ENCODE assay signal across 1 cellular context in the genomic region with DNA sequence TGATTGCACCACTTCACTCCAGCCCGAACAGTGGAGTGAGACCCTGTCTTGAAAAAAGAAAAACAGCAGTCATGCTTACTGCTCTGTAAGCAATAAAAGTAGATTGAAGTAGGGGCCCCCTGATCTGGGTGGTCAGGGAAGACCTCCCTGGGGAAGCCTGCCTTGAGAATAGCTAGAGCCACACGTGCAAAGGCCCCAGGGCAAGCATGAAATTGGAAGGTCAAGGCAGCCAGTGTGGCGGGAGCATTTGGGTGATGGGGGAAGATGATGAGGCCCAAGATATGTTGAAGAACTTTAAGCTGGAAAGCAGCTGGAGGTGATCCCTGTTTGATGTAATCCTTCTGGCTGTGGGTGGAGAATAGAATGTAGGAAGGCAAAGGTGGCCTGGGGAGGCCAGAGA.
TF ChIP-seq lines count a peak whose summit lies in the region.

No MANE protein-coding gene starts in this region.

TF ChIP-seq in IMR-90, 13 proteins besides CTCF, POLR2A, EP300 and RAD21:
- TF ChIP-seq, protein P1, sequence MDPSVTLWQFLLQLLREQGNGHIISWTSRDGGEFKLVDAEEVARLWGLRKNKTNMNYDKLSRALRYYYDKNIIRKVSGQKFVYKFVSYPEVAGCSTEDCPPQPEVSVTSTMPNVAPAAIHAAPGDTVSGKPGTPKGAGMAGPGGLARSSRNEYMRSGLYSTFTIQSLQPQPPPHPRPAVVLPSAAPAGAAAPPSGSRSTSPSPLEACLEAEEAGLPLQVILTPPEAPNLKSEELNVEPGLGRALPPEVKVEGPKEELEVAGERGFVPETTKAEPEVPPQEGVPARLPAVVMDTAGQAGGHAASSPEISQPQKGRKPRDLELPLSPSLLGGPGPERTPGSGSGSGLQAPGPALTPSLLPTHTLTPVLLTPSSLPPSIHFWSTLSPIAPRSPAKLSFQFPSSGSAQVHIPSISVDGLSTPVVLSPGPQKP (IDR thresholded peaks at IDR 0.05; ENCODE audit: borderline replicate concordance, low read depth, low read length): no peak
- TF ChIP-seq RCOR1 (IDR thresholded peaks at IDR 0.05; ENCODE audit: insufficient replicate concordance, low read length) (no peak), BHLHE40 (IDR thresholded peaks at IDR 0.05; ENCODE audit: low read depth, low read length) (no peak), FOS (IDR thresholded peaks at IDR 0.05; ENCODE audit: low read depth, low read length) (no peak), NFE2L2 (IDR thresholded peaks at IDR 0.05; ENCODE audit: low read depth, low read length) (no peak), MAZ (IDR thresholded peaks at IDR 0.05; ENCODE audit: borderline replicate concordance, low read depth, low read length) (no peak), CHD1 (IDR thresholded peaks at IDR 0.05; ENCODE audit: low read depth, low read length) (no peak), SMC3 (IDR thresholded peaks at IDR 0.05; ENCODE audit: low read depth, low read length) (no peak), MXI1 (IDR thresholded peaks at IDR 0.05; ENCODE audit: borderline replicate concordance, low read depth, low read length) (no peak), CEBPB (IDR thresholded peaks at IDR 0.05; ENCODE audit: low read depth, low read length) (no peak), MAFK (IDR thresholded peaks at IDR 0.05; ENCODE audit: low read depth, low read length) (no peak), RFX5 (IDR thresholded peaks at IDR 0.05; ENCODE audit: low read depth, low read length) (no peak)
- TF ChIP-seq, protein P2, sequence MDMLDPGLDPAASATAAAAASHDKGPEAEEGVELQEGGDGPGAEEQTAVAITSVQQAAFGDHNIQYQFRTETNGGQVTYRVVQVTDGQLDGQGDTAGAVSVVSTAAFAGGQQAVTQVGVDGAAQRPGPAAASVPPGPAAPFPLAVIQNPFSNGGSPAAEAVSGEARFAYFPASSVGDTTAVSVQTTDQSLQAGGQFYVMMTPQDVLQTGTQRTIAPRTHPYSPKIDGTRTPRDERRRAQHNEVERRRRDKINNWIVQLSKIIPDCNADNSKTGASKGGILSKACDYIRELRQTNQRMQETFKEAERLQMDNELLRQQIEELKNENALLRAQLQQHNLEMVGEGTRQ (IDR thresholded peaks at IDR 0.05; ENCODE audit: low read depth, low read length): no peak
TF ChIP-seq in IMR-90: peak in this region for 0.
